In the genomic region with DNA sequence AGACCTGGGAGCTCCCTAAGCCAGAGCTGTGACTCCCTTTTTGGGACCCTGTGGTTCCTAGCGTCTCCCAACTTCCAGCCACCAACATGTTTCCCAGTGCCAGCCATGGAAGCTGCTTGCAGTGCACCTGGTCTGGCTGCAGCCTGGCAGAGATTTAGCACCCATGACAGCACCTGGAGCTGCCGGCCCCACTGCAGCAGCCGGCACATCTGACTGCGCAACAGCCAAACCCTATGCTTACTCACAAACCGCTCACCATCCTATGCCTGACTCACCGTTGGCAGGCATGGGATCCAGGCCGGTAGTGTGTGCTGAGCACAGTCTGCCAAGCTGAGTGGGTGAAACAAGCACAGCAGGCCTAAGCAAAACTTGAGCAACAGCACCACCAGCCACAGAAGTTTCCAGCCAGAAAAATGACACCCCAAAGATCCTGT, we compare ENCODE assay signal across 14 cellular contexts.
DNase-seq lines count a peak whose midpoint lies in the region; ATAC-seq, FAIRE-seq and TF ChIP-seq lines count a peak whose summit lies in the region.
"Had no signal": no experiment of that assay in that cellular context is flagged by ENCODE, and none has a peak within 500 bp of the region (broad histone marks: within the 10 kb centered on the region; RNA-seq: fewer than 3 reads in every experiment).

No MANE protein-coding gene starts in this region.

- no peaks in the 10 kb centered on the region for H3K4me1 ChIP-seq in esophagus muscularis mucosa
- H3K4me1 ChIP-seq: body of pancreas had no signal

- DNase-seq in GOT3 (lab: John Stamatoyannopoulos, UW), result peak; percentile 1
- peak; percentile 52 to 83 for DNase-seq in SHP77 (lab: John Stamatoyannopoulos, UW)
- DNase-seq in renal cortical epithelial cell (ENCODE audit: low read depth), result peak; percentile 90
- DNase-seq in esophagus muscularis mucosa (ENCODE audit: extremely low spot score), result no peak
- no peak for DNase-seq in NCI-H748 treated with DMSO at 0.1 percent for 48 hours (lab: John Stamatoyannopoulos, UW)
- DNase-seq in frontal cortex (ENCODE audit: low spot score in 2 of 2), result no peak
- DNase-seq: activated B cell treated with CpG ODN at 0.5 μM for 24 hours; activated T-cell treated with anti-CD3 and anti-CD28 coated beads, Interleukin-2, amount 50 U/mL, for 48 hours; NCI-H2029 had no signal

- no peaks in the 10 kb centered on the region for H3K36me3 ChIP-seq in esophagus muscularis mucosa

- H3K27me3 ChIP-seq in esophagus muscularis mucosa, result no peaks in the 10 kb centered on the region
- H3K27me3 ChIP-seq: body of pancreas had no signal

- intact Hi-C loops in esophagus muscularis mucosa (cut with DNase I), result no loop called here

- no peak for FAIRE-seq in frontal cortex (lab: Jason Lieb, UNC)
- FAIRE-seq: D721Med had no signal

- H3K4me3 ChIP-seq in esophagus muscularis mucosa, result no peak overlapping the region
- H3K4me3 ChIP-seq: body of pancreas had no signal

- peak; percentile 100 for ATAC-seq in esophagus mucosa
- ATAC-seq in HG03139 (IDR thresholded peaks at IDR 0.05; ENCODE audit: unreplicated experiment), result no peak
- ATAC-seq: body of pancreas, left lobe of liver had no signal

- 62% methylated on average over 7 of the region's 7 CpGs for WGBS in esophagus muscularis mucosa

- no peak for TF ChIP-seq EP300 in esophagus muscularis mucosa (IDR thresholded peaks at IDR 0.05)

- no peak for TF ChIP-seq POLR2A in esophagus muscularis mucosa (IDR thresholded peaks at IDR 0.05; ENCODE audit: low read depth)

- H3K27ac ChIP-seq in esophagus muscularis mucosa (replicated peaks in 1 of 4), result no peak overlapping the region
- H3K27ac ChIP-seq: body of pancreas had no signal

- no peak for TF ChIP-seq CTCF in esophagus muscularis mucosa (IDR thresholded peaks at IDR 0.05)

- peaks cover 0 to 5% (median 0%) of the 10 kb centered on the region in 4 donors for H3K9me3 ChIP-seq in esophagus muscularis mucosa
- H3K9me3 ChIP-seq: body of pancreas had no signal

Comparison
In these comparisons a context has a peak if more than half of its experiments do, and no peak if none do; other contexts are left out.
1. DNase-seq: peak in GOT3 (single experiment), SHP77 (2 of 2) and renal cortical epithelial cell (single experiment); none in esophagus muscularis mucosa (single experiment), NCI-H748 treated with DMSO at 0.1 percent for 48 hours (single experiment) and frontal cortex (0 of 2).